In the genomic region with DNA sequence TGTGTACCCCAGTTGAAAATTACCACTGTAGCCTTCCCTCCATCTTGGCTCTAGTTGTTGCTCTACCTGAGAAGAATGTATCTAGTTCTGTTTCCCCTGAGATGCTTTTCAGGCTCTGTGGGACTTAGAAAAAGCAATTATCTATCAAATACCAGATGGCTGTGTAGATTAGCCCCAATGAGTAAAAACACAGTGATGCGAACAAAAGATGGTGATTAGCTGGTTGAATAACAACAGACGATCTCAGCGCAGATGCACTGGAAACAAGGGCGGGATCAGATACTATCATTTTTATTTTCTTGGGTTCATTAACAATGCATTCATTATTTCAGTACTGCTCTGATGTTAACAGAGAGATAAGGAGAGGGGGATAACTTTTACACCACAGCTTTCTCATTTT, we compare ENCODE assay signal across 11 cellular contexts.
"Had no signal": no experiment of that assay in that cellular context is flagged by ENCODE, and none has a peak within 500 bp of the region (broad histone marks: within the 10 kb centered on the region; RNA-seq: fewer than 3 reads in every experiment).

No MANE protein-coding gene starts in this region.

- ATAC-seq: esophagus mucosa; left colon; naive thymus-derived CD4-positive, alpha-beta T cell had no signal

- DNase-seq: activated CD4-positive, CD25-positive, alpha-beta regulatory T cell; activated effector memory CD4-positive, alpha-beta T cell treated with Interleukin-2 at 50 U/mL for 16 hours; activated T-cell treated with anti-CD3 and anti-CD28 coated beads, Interleukin-2, amount 50 U/mL, for 24 hours; aorta; immature natural killer cell; left colon; naive thymus-derived CD4-positive, alpha-beta T cell; posterior cingulate gyrus; stimulated activated CD4-positive, alpha-beta T cell treated with anti-CD3 and anti-CD28 coated beads, Interleukin-4, amount 100 ng/mL, for 4 hours; stomach had no signal
